In genomic region chr22:41857160-41857859, GRCh38 we compare ENCODE assay signal across 9 cellular contexts. TPM values are rescaled to one million over a fixed set of nuclear protein-coding genes. Genes with fewer than 3 reads are reported as not detected.
DNase-seq lines count a peak whose midpoint lies in the region; ATAC-seq and TF ChIP-seq lines count a peak whose summit lies in the region.
"Had no signal": no experiment of that assay in that cellular context is flagged by ENCODE, and none has a peak within 500 bp of the region (broad histone marks: within the 10 kb centered on the region; RNA-seq: fewer than 3 reads in every experiment).

No MANE protein-coding gene starts in this region.

- H3K9me3 Mint-ChIP-seq in nephron progenitor cell, result no peaks in the 10 kb centered on the region

- H3K4me3 ChIP-seq in epithelial cell of esophagus (ENCODE audit: low read length), result no peak overlapping the region
- H3K4me3 ChIP-seq in thoracic aorta, result no peak overlapping the region

- H3K4me1 Mint-ChIP-seq in nephron progenitor cell, result peaks cover 47% of the 10 kb centered on the region

- H3K27ac ChIP-seq in thoracic aorta, result no peak overlapping the region

- H3K36me3 Mint-ChIP-seq in nephron progenitor cell (ENCODE audit: low read depth), result peaks cover 29% of the 10 kb centered on the region

- peak; percentile 63 for DNase-seq in NK-92 treated with Interleukin-12 subunit alpha and Interleukin-12 subunit beta, amount 100 ng/mL, for 24 hours (lab: John Stamatoyannopoulos, UW)
- no peak for DNase-seq in NK-92 (lab: John Stamatoyannopoulos, UW; ENCODE audit: unreplicated experiment)
- DNase-seq in NOMO-1 treated with dmso at 0.1 percent for 144 hours (lab: John Stamatoyannopoulos, UW; ENCODE audit: unreplicated experiment), result peak; percentile 47
- peak in 2 of 3 experiments; percentile 28 to 56 for DNase-seq in activated CD8-positive, alpha-beta memory T cell treated with anti-CD3 and anti-CD28 coated beads for 48 hours (ENCODE audit: low read depth in 2 of 3, low spot score in 2 of 3)
- DNase-seq in epithelial cell of esophagus (ENCODE audit: low read depth), result peak; percentile 94
- DNase-seq in nephron progenitor cell, result peak; percentile 62
- DNase-seq in thoracic aorta (ENCODE audit: low spot score), result no peak
- DNase-seq in T1000 (lab: John Stamatoyannopoulos, UW), result no peak

- no peaks in the 10 kb centered on the region for H3K36me3 ChIP-seq in thoracic aorta

- H3K4me1 ChIP-seq in thoracic aorta (ENCODE audit: control insufficient read depth in 1 of 2, low read depth in 2 of 2), result peaks cover 6 to 13% of the 10 kb centered on the region in 2 donors

- TF ChIP-seq CTCF in epithelial cell of esophagus (IDR thresholded peaks at IDR 0.05; ENCODE audit: insufficient read depth, low read depth, low read length, missing control alignments), result peak; percentile 75
- TF ChIP-seq CTCF in nephron progenitor cell (IDR thresholded peaks at IDR 0.05), result peak; percentile 63
- TF ChIP-seq CTCF in thoracic aorta (IDR thresholded peaks at IDR 0.05), result peak; percentile 53

- peak overlapping the region; percentile 82 for H3K27ac Mint-ChIP-seq in nephron progenitor cell

- no peak for ATAC-seq in thoracic aorta (ENCODE audit: insufficient number of reproducible peaks, low FRiP score, low read depth)

- no peaks in the 10 kb centered on the region for H3K9me3 ChIP-seq in thoracic aorta

- H3K27me3 Mint-ChIP-seq in nephron progenitor cell (ENCODE audit: low read depth, poor library complexity), result peaks cover 2% of the 10 kb centered on the region

- H3K4me3 Mint-ChIP-seq in nephron progenitor cell, result no peak overlapping the region

- H3K27me3 ChIP-seq in thoracic aorta (replicated peaks; ENCODE audit: insufficient read depth), result no peaks in the 10 kb centered on the region

RNA-seq across cellular contexts. Expression of gene SREBF2, which starts 24.4 kb away (rescaled TPM):
- 10 to 100 TPM; 48.3 to 65.3 TPM for total RNA-seq in thoracic aorta

RNA-seq across cellular contexts. Expression of gene CCDC134, which starts 56.8 kb away (rescaled TPM):
- 1 to 10 TPM; 1.6 to 5.3 TPM for total RNA-seq in thoracic aorta

RNA-seq across cellular contexts. Expression of gene SHISA8, which starts 57.6 kb away (rescaled TPM):
- total RNA-seq in thoracic aorta, result not detected
- total RNA-seq: urinary bladder had no signal

Comparison
In these comparisons a context has a peak if more than half of its experiments do, and no peak if none do; other contexts are left out.
1. DNase-seq: peak in NK-92 treated with Interleukin-12 subunit alpha and Interleukin-12 subunit beta, amount 100 ng/mL, for 24 hours (single experiment), NOMO-1 treated with dmso at 0.1 percent for 144 hours (single experiment), activated CD8-positive, alpha-beta memory T cell treated with anti-CD3 and anti-CD28 coated beads for 48 hours (2 of 3), epithelial cell of esophagus (single experiment) and nephron progenitor cell (single experiment); none in NK-92 (single experiment), thoracic aorta (single experiment) and T1000 (single experiment).
2. Peak in every context shown above with its lines, with median percentiles within 50 percentile points of each other: CTCF ChIP-seq.